12 cellular contexts compared by ENCODE assay signal in genomic region chr5:171142617-171143016, GRCh38.
"Had no signal": no experiment of that assay in that cellular context is flagged by ENCODE, and none has a peak within 500 bp of the region (broad histone marks: within the 10 kb centered on the region; RNA-seq: fewer than 3 reads in every experiment).

No MANE protein-coding gene starts in this region.

- H3K27ac ChIP-seq: GM23248, HL-60, KMS-11 had no signal

- DNase-seq: GM23248, GOT3, H7, HFFc6, Karpas-422, KBM-7 had no signal

- H3K4me1 ChIP-seq: HAP-1 had no signal

- ATAC-seq: HCT116, HepG2 had no signal

- H3K4me3 ChIP-seq: GM23248, HAP-1 had no signal

- H3K27ac Mint-ChIP-seq: HFFc6, IgD-negative memory B cell had no signal

- H3K36me3 Mint-ChIP-seq: IgD-negative memory B cell had no signal

- H3K9me3 ChIP-seq: HAP-1 had no signal

- H3K4me3 Mint-ChIP-seq: HFFc6, IgD-negative memory B cell had no signal

- H3K36me3 ChIP-seq: HAP-1 had no signal

- H3K27me3 Mint-ChIP-seq: IgD-negative memory B cell had no signal

- H3K4me1 Mint-ChIP-seq: IgD-negative memory B cell had no signal

- H3K9me3 Mint-ChIP-seq: HFFc6, IgD-negative memory B cell had no signal
